8 cellular contexts compared by ENCODE assay signal in the genomic region with DNA sequence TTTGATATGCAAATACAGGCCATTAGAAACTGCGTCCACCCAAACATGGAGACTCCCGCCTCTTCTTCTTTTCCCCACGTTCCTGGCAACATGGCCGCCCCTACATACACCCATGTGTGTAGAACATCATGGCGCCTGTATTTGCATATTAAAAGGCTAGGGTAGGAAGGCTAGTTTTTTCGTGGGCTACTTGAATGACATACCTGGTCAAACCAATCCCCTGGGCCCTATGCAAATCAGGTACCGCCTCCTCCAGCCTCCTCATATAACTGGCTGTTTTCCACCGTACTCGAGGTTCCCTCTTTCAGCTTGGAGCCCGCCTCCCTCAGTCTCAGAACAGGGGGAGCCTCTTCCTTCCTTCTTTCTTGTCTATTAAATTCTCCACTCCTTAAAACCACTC. TPM values are rescaled to one million over a fixed set of nuclear protein-coding genes. Genes with fewer than 3 reads are reported as not detected.
DNase-seq lines count a peak whose midpoint lies in the region; ATAC-seq and TF ChIP-seq lines count a peak whose summit lies in the region.

No MANE protein-coding gene starts in this region.

- no peak for ATAC-seq in body of pancreas
- ATAC-seq in HG03280 (IDR thresholded peaks at IDR 0.05; ENCODE audit: unreplicated experiment): no peak
- no peak for ATAC-seq in GM18861 (IDR thresholded peaks at IDR 0.05; ENCODE audit: unreplicated experiment)
- ATAC-seq in GM19351 (IDR thresholded peaks at IDR 0.05; ENCODE audit: unreplicated experiment): no peak
- ATAC-seq in HG03135 (IDR thresholded peaks at IDR 0.05; ENCODE audit: unreplicated experiment): no peak

- H3K27me3 ChIP-seq in body of pancreas (no peaks in the 10 kb centered on the region), muscle layer of duodenum (ENCODE audit: low read depth, low read length) (no peaks in the 10 kb centered on the region)

- H3K4me3 ChIP-seq in body of pancreas: no peak overlapping the region
- peak overlapping the region; percentile 20 to 39 for H3K4me3 ChIP-seq in muscle layer of duodenum (ENCODE audit: low read depth in 1 of 2, low read length in 2 of 2)

- intact Hi-C loops in body of pancreas (cut with DNase I): no loop called here

- TF ChIP-seq POLR2A in body of pancreas (IDR thresholded peaks at IDR 0.05): peak in 2 of 3 donors; percentile 19 to 52

- H3K36me3 ChIP-seq in body of pancreas (replicated peaks in 1 of 2; ENCODE audit: insufficient read depth in 1 of 2, low read depth in 2 of 2) (no peaks in the 10 kb centered on the region), muscle layer of duodenum (ENCODE audit: control insufficient read depth in 1 of 2, insufficient read depth in 2 of 2, low read length in 2 of 2) (no peaks in the 10 kb centered on the region)

- H3K4me1 ChIP-seq in body of pancreas (no peaks in the 10 kb centered on the region), muscle layer of duodenum (ENCODE audit: control insufficient read depth in 1 of 2, insufficient read depth in 2 of 2, low read length in 2 of 2) (peaks cover 0 to under 1% of the 10 kb centered on the region in 2 donors)

- no peak for TF ChIP-seq CTCF in body of pancreas (IDR thresholded peaks at IDR 0.05)

- DNase-seq in Daoy (ENCODE audit: low read depth) (peak; percentile 60), MV-4-11 (lab: John Stamatoyannopoulos, UW) (peak; percentile 100), body of pancreas (peak in 3 of 4 donors; percentile 8 to 78 (median 19))

- H3K27ac ChIP-seq in body of pancreas (peak overlapping the region in 1 of 4 donors; percentile 41), muscle layer of duodenum (ENCODE audit: low read length) (no peak overlapping the region)

- 55 to 61% methylated on average over 10 of the region's 10 CpGs for WGBS in body of pancreas, 2 donors

- H3K9me3 ChIP-seq in body of pancreas: no peaks in the 10 kb centered on the region
- peaks cover 0 to 4% of the 10 kb centered on the region in 2 donors for H3K9me3 ChIP-seq in muscle layer of duodenum (ENCODE audit: control insufficient read depth in 1 of 2, low read length in 2 of 2)

RNA-seq across cellular contexts. Expression of gene CD300LB, which starts 0.8 kb away (rescaled TPM):
- not detected in 2 replicates for total RNA-seq in Daoy (2014; rRNA removed; shearing (Covaris generic))
- total RNA-seq in body of pancreas: not detected

RNA-seq across cellular contexts. Expression of gene CD300C, which starts 13.8 kb away (rescaled TPM):
- 1.2 TPM in 1 of 2 replicates, not detected in the other for total RNA-seq in Daoy (2014; rRNA removed; shearing (Covaris generic))
- under 1 TPM in 1 of 2 donors, not detected in 1; 0.52 TPM for total RNA-seq in body of pancreas

RNA-seq across cellular contexts. Expression of gene CD300H, which starts 35.2 kb away (rescaled TPM):
- not detected in 2 replicates for total RNA-seq in Daoy (2014; rRNA removed; shearing (Covaris generic))
- total RNA-seq in body of pancreas: not detected

RNA-seq across cellular contexts. Expression of gene CD300LD, which starts 60.0 kb away (rescaled TPM):
- not detected in 2 replicates for total RNA-seq in Daoy (2014; rRNA removed; shearing (Covaris generic))
- total RNA-seq in body of pancreas: not detected

Comparison
In these comparisons a context has a peak if more than half of its experiments do, and no peak if none do; other contexts are left out.
1. DNase-seq: peak in every context shown above with its lines; median percentile 100 in MV-4-11; 60 in Daoy; 19 in body of pancreas.
2. H3K4me3 ChIP-seq: peak in muscle layer of duodenum (2 of 2); none in body of pancreas (0 of 2).